Comparison of ENCODE assay signal across 20 cellular contexts in the genomic region with DNA sequence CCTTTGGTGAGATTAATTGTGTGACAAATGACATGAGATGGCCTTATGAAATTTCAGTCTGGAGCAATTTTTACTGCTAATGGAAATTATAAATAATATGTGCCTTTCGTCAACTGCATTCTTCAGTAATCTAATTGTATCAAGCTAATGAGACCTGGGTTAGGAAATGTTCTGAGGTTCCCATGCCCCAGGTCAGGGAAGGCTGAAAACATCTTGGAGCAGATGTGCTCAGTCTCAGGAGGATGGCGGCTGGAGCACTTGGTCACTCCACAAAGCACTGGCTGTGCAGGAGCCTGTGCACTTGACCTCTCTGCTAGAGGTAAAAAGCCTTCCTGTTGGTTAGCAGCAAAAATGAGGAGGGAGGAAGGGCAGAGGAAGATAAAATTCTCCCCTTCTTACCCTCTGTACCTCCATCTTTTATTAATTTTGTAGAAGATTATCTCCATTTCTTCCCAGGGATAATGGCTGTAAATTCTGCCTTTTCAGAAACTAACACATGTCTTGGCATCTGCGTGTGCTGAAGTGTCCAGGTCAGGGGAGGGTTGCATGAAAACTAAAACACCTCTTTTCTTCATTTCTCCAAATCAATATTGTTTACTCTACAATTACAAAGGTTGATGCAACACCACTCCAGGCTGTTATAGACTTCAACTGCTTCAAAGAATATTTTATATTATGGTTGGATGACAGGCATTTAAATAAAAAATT.
DNase-seq lines count a peak whose midpoint lies in the region; ATAC-seq and TF ChIP-seq lines count a peak whose summit lies in the region.
"Had no signal": no experiment of that assay in that cellular context is flagged by ENCODE, and none has a peak within 500 bp of the region (broad histone marks: within the 10 kb centered on the region; RNA-seq: fewer than 3 reads in every experiment).

No MANE protein-coding gene starts in this region.

- CTCF ChIA-PET in IMR-90 (lab: Yijun Ruan, JAX), result no interaction called here

- no peak overlapping the region for H2AFZ ChIP-seq in IMR-90 (replicated peaks; ENCODE audit: low read length, poor library complexity)
- H2AFZ ChIP-seq in fibroblast of lung (ENCODE audit: low read length), result no peak overlapping the region
- H2AFZ ChIP-seq in osteoblast (ENCODE audit: low read length), result no peak overlapping the region

- H3K79me1 ChIP-seq in IMR-90 (ENCODE audit: low read depth in 1 of 2, low read length in 2 of 2), result no peaks in the 10 kb centered on the region

- H2AK5ac ChIP-seq in IMR-90 (ENCODE audit: low read depth, low read length), result 0 out of 2 replicates have a peak overlapping the region, but pooled peaks have one; percentile 18

- peaks cover 2% of the 10 kb centered on the region; the same call in 1 of the 2 replicates for H3K9me1 ChIP-seq in IMR-90 (ENCODE audit: insufficient read depth, low read length)

- no peak overlapping the region for H3K4me2 ChIP-seq in IMR-90 (ENCODE audit: low read depth, low read length)
- H3K4me2 ChIP-seq in fibroblast of lung (ENCODE audit: extremely low read depth, insufficient read depth, low read length), result no peak overlapping the region
- peak overlapping the region; percentile 60 for H3K4me2 ChIP-seq in osteoblast (ENCODE audit: insufficient read depth, low read length)

- H3K9ac ChIP-seq in IMR-90 (ENCODE audit: low read depth, low read length) (no peak overlapping the region), fibroblast of lung (ENCODE audit: insufficient read depth, low read length) (no peak overlapping the region)

- H4K20me1 ChIP-seq in IMR-90 (ENCODE audit: insufficient read depth, low read length) (no peaks in the 10 kb centered on the region), fibroblast of lung (ENCODE audit: control insufficient read depth, extremely low read depth, insufficient read depth, low read length) (no peaks in the 10 kb centered on the region), osteoblast (ENCODE audit: insufficient read depth, low read length) (no peaks in the 10 kb centered on the region)

- peaks cover 8% of the 10 kb centered on the region for H3K4me1 ChIP-seq in IMR-90 (ENCODE audit: control insufficient read depth, insufficient read depth, low read length)
- peaks cover 13% of the 10 kb centered on the region for H3K4me1 ChIP-seq in fibroblast of lung (ENCODE audit: control insufficient read depth, extremely low read depth, insufficient read depth, low read length)
- peaks cover 30% of the 10 kb centered on the region for H3K4me1 ChIP-seq in osteoblast (ENCODE audit: insufficient read depth, low read length)
- H3K4me1 ChIP-seq in aorta (ENCODE audit: control insufficient read depth in 1 of 2, insufficient read depth in 2 of 2, low read length in 2 of 2), result no peaks in the 10 kb centered on the region
- H3K4me1 ChIP-seq: BE2C had no signal

- H3K27me3 ChIP-seq in IMR-90 (ENCODE audit: control insufficient read depth, insufficient read depth, low read length) (no peaks in the 10 kb centered on the region), fibroblast of lung (ENCODE audit: control insufficient read depth, insufficient read depth, low read length) (no peaks in the 10 kb centered on the region), osteoblast (ENCODE audit: insufficient read depth, low read length) (no peaks in the 10 kb centered on the region), aorta (ENCODE audit: control insufficient read depth in 1 of 2, insufficient read depth in 2 of 2, low read length in 1 of 2) (no peaks in the 10 kb centered on the region)
- H3K27me3 ChIP-seq: BE2C had no signal

- DNase-seq in AG10803 (ENCODE audit: low read depth), result peak; percentile 3
- no peak for DNase-seq in IMR-90
- DNase-seq in fibroblast of lung (ENCODE audit: low read depth in 2 of 2), result no peak
- no peak for DNase-seq in osteoblast (ENCODE audit: insufficient read length, low spot score, missing footprints)
- DNase-seq in AML-193 (lab: John Stamatoyannopoulos, UW), result no peak
- DNase-seq in aorta, result no peak
- DNase-seq in HUDEP-2 (lab: John Stamatoyannopoulos, UW; ENCODE audit: unreplicated experiment in 76 of 76), result no peak
- DNase-seq: ACHN; BE2C; CD8-positive, alpha-beta T cell; DND-41; GF-D8; GOT3; NCI-H1417; NCI-H2029; NCI-H2171 treated with DMSO at 0.1 percent for 48 hours; NCI-H510A; NCI-H82; SHP77 treated with DMSO at 0.1 percent for 48 hours had no signal

- no TSS peak for BruUV-seq in IMR-90 (replicated peaks; lab: Mats Ljungman, UMichigan)

- intact Hi-C loops in IMR-90 (cut with micrococcal nuclease), result loop anchor here (10.0 kb wide), 1 partner anchor 1054 kb away; no protein-coding TSS in a partner anchor
- intact Hi-C loops in aorta (cut with DNase I), result no loop called here

- H3K14ac ChIP-seq in IMR-90 (replicated peaks; ENCODE audit: low read depth, low read length), result peak overlapping the region; percentile 53

- H3K79me2 ChIP-seq in fibroblast of lung (ENCODE audit: control insufficient read depth, insufficient read depth, low read length) (no peaks in the 10 kb centered on the region), osteoblast (ENCODE audit: insufficient read depth, low read length) (no peaks in the 10 kb centered on the region)

- peak overlapping the region; percentile 67 for H2BK20ac ChIP-seq in IMR-90 (ENCODE audit: low read depth, low read length)

- no peak for TF ChIP-seq CTCF in AG10803 (conservative IDR thresholded peaks at IDR 0.05; ENCODE audit: low read length)
- TF ChIP-seq CTCF in IMR-90 (conservative IDR thresholded peaks at IDR 0.05; ENCODE audit: low read depth, low read length), result no peak
- no peak for TF ChIP-seq CTCF in fibroblast of lung (conservative IDR thresholded peaks at IDR 0.05 in 1 of 2, IDR thresholded peaks at IDR 0.05 in 1 of 2; ENCODE audit: low read depth in 1 of 2, low read length in 2 of 2)
- no peak for TF ChIP-seq CTCF in osteoblast (IDR thresholded peaks at IDR 0.05; ENCODE audit: extremely low read depth, low read depth, low read length)

- peak overlapping the region; percentile 32 to 39; a peak in 2 of 4 replicates for H4K8ac ChIP-seq in IMR-90 (ENCODE audit: low read depth in 2 of 2, low read length in 2 of 2)

- peak overlapping the region; percentile 7; the same call in 1 of the 2 replicates for H3K18ac ChIP-seq in IMR-90 (ENCODE audit: low read depth, low read length)

- in situ Hi-C loops in IMR-90 (cut with MboI; ENCODE audit: low sequenced_read_pairs), result no loop called here

- no peak overlapping the region for H2AK9ac ChIP-seq in IMR-90 (replicated peaks; ENCODE audit: low read depth, low read length, poor library complexity)

- no peak overlapping the region for H2BK5ac ChIP-seq in IMR-90 (ENCODE audit: low read depth, low read length, poor library complexity, severe bottlenecking)

- peak overlapping the region; percentile 65; the same call in 1 of the 2 replicates for H4K91ac ChIP-seq in IMR-90 (ENCODE audit: insufficient read depth, low read depth, low read length)

- ATAC-seq in IMR-90 (ENCODE audit: low read depth), result no peak
- ATAC-seq in aorta (ENCODE audit: low FRiP score), result no peak
- ATAC-seq: CD8-positive, alpha-beta T cell; Panc1 had no signal

- H3K4ac ChIP-seq in IMR-90 (ENCODE audit: low read depth, low read length), result peak overlapping the region; percentile 64

- H2BK120ac ChIP-seq in IMR-90 (ENCODE audit: low read depth, low read length), result peak overlapping the region; percentile 75

- H3K36me3 ChIP-seq in IMR-90 (ENCODE audit: control insufficient read depth, insufficient read depth, low read length), result no peaks in the 10 kb centered on the region
- no peaks in the 10 kb centered on the region for H3K36me3 ChIP-seq in fibroblast of lung (ENCODE audit: control insufficient read depth, insufficient read depth, low read length)
- no peaks in the 10 kb centered on the region for H3K36me3 ChIP-seq in osteoblast (ENCODE audit: insufficient read depth, low read length)
- H3K36me3 ChIP-seq in aorta (ENCODE audit: control insufficient read depth in 1 of 2, insufficient read depth in 2 of 2, low read length in 1 of 2), result no peaks in the 10 kb centered on the region
- H3K36me3 ChIP-seq: BE2C had no signal

- WGBS in IMR-90 (ENCODE audit: extremely low coverage in 2 of 2, insufficient read length in 1 of 2), 2 experiments, result no CpG with 5 or more reads among the region's 3 CpGs
- 96 to 97% methylated on average over 3 of the region's 3 CpGs for WGBS in aorta, 2 donors

- no peak overlapping the region for H3K56ac ChIP-seq in IMR-90 (ENCODE audit: extremely low read depth, insufficient read depth, low read length)

- TF ChIP-seq RAD21 in IMR-90 (IDR thresholded peaks at IDR 0.05; ENCODE audit: low read length), result no peak

- H3K4me3 ChIP-seq in AG10803 (ENCODE audit: low read length) (no peak overlapping the region), IMR-90 (ENCODE audit: insufficient read depth, low read depth, low read length) (no peak overlapping the region), fibroblast of lung (replicated peaks in 1 of 4; ENCODE audit: control extremely low read depth in 1 of 4, insufficient read depth in 1 of 4, low read depth in 3 of 4, low read length in 4 of 4) (no peak overlapping the region), osteoblast (ENCODE audit: insufficient read depth, low read length) (no peak overlapping the region), aorta (ENCODE audit: low read length in 2 of 2) (no peak overlapping the region)

- POLR2A ChIA-PET in IMR-90 (lab: Charles Lee; ENCODE audit: unreplicated experiment), result no interaction called here

- no peak overlapping the region; the same call in 1 of the 2 replicates for H4K5ac ChIP-seq in IMR-90 (ENCODE audit: low read depth, low read length)

- peak overlapping the region; percentile 64; the same call in 2 of the 3 replicates for H2BK15ac ChIP-seq in IMR-90 (ENCODE audit: low read depth, low read length)

- TF ChIP-seq POLR2A in IMR-90 (IDR thresholded peaks at IDR 0.05; ENCODE audit: low read depth, low read length), result no peak

- dilution Hi-C loops in IMR-90 (cut with HindIII; ENCODE audit: low sequenced_read_pairs, unreplicated experiment), result no loop called here

- H3K23ac ChIP-seq in IMR-90 (ENCODE audit: low read depth, low read length), result no peak overlapping the region; the same call in 1 of the 2 replicates

- H3K9me3 ChIP-seq in IMR-90 (ENCODE audit: control insufficient read depth, insufficient read depth, low read length) (no peaks in the 10 kb centered on the region), fibroblast of lung (ENCODE audit: control insufficient read depth, insufficient read depth, low read depth, low read length) (no peaks in the 10 kb centered on the region), osteoblast (ENCODE audit: low read depth, low read length) (no peaks in the 10 kb centered on the region), aorta (ENCODE audit: control insufficient read depth, low read length) (no peaks in the 10 kb centered on the region)
- H3K9me3 ChIP-seq: BE2C had no signal

- H3K27ac ChIP-seq in IMR-90 (ENCODE audit: insufficient read depth, low read length) (peak overlapping the region; percentile 89; the same call in 1 of the 2 replicates), fibroblast of lung (ENCODE audit: insufficient read depth, low read length) (peak overlapping the region; percentile 59), osteoblast (ENCODE audit: low read depth, low read length) (peak overlapping the region; percentile 92), aorta (ENCODE audit: low read depth in 1 of 2, low read length in 2 of 2) (no peak overlapping the region)

Comparison
In these comparisons a context has a peak if more than half of its experiments do, and no peak if none do; other contexts are left out.
1. H3K27ac ChIP-seq: peak in IMR-90 (single experiment), fibroblast of lung (single experiment) and osteoblast (single experiment); none in aorta (0 of 2).